In the genomic region with DNA sequence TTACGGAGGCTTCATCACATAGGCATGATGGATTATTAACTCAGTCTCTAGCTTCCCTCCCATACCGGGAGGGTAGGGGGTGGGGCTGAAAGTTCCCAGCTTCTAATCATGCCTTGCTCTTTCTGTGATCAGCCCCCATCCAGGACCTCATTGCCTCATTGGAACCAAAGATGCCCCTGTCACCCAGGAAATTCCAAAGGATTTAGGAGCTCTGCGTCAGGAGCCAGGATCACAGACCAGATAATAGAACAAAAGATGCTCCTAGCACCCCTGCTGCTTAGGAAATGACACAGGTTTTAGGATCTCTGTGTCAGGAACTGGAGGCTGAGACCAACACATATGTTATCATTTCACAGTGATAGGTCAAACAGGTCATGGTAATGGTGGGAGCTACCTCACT, we compare ENCODE assay signal across 36 cellular contexts. TPM values are rescaled to one million over a fixed set of nuclear protein-coding genes. Genes with fewer than 3 reads are reported as not detected.
"Had no signal": no experiment of that assay in that cellular context is flagged by ENCODE, and none has a peak within 500 bp of the region (broad histone marks: within the 10 kb centered on the region; RNA-seq: fewer than 3 reads in every experiment).

No MANE protein-coding gene starts in this region.

- ATAC-seq: activated T-cell treated with anti-CD3 and anti-CD28 coated beads, Interleukin-2, amount 50 U/mL, for 72 hours; body of pancreas; gastroesophageal sphincter; left lobe of liver; lower lobe of right lung; sciatic nerve; stimulated activated effector memory CD8-positive, alpha-beta T cell treated with anti-CD3 and anti-CD28 coated beads, Interleukin-12 subunit alpha, Interleukin-12 subunit beta, amount 100 ng/mL, for 72 hours had no signal

- H3K4me1 ChIP-seq: body of pancreas, colonic mucosa, gastroesophageal sphincter, lower lobe of right lung, uterus had no signal

- H3K4me3 Mint-ChIP-seq: activated naive CD8-positive, alpha-beta T cell; activated T-cell treated with anti-CD3 and anti-CD28 coated beads, Interleukin-2, amount 50 U/mL, for 72 hours; immature natural killer cell; nephron; stimulated activated effector memory CD8-positive, alpha-beta T cell treated with anti-CD3 and anti-CD28 coated beads, Interleukin-12 subunit alpha, Interleukin-12 subunit beta, amount 100 ng/mL, for 72 hours; stimulated activated naive CD8-positive, alpha-beta T cell treated with anti-CD3 and anti-CD28 coated beads, Interleukin-15, Interleukin-2, amounts not matched to agents 100 ng/mL and 50 ng/mL, for 24 hours had no signal

- H3K27ac Mint-ChIP-seq: activated naive CD8-positive, alpha-beta T cell; activated T-cell treated with anti-CD3 and anti-CD28 coated beads, Interleukin-2, amount 50 U/mL, for 72 hours; stimulated activated naive CD8-positive, alpha-beta T cell treated with anti-CD3 and anti-CD28 coated beads, Interleukin-15, Interleukin-2, amounts not matched to agents 100 ng/mL and 50 ng/mL, for 24 hours had no signal

- DNase-seq: activated CD4-positive, alpha-beta T cell treated with anti-CD3 and anti-CD28 coated beads for 4 hours; activated CD4-positive, alpha-beta T cell treated with anti-CD3 and anti-CD28 coated beads, Interleukin-2, amount 50 U/mL, for 4 hours; activated effector memory CD4-positive, alpha-beta T cell treated with Interleukin-2 at 50 U/mL for 16 hours; activated naive CD4-positive, alpha-beta T cell treated with Interleukin-2 at 50 U/mL for 16 hours; activated T-cell treated with anti-CD3 and anti-CD28 coated beads for 4 hours; activated T-cell treated with anti-CD3 and anti-CD28 coated beads, Interleukin-2, amount 50 U/mL, for 72 hours; anterior cingulate cortex; body of pancreas; cerebellar nuclear complex; colonic mucosa; effector CD8-positive, alpha-beta T cell; erythroblast; head of caudate nucleus; hippocampal formation; immature natural killer cell; lower lobe of right lung; stimulated activated CD4-positive, alpha-beta T cell treated with anti-CD3 and anti-CD28 coated beads, Interleukin-4, amount 100 ng/mL, for 24 hours; T-helper 2 cell; uterus had no signal

- H3K36me3 ChIP-seq: colonic mucosa, uterus had no signal

- H3K4me3 ChIP-seq: body of pancreas, colonic mucosa, gastroesophageal sphincter, lower lobe of right lung, skin epidermis, thoracic aorta, uterus had no signal

- H3K27me3 ChIP-seq: body of pancreas, colonic mucosa, gastroesophageal sphincter, neutrophil, uterus had no signal

- H3K27me3 Mint-ChIP-seq: activated naive CD8-positive, alpha-beta T cell; stimulated activated naive CD8-positive, alpha-beta T cell treated with anti-CD3 and anti-CD28 coated beads, Interleukin-15, Interleukin-2, amounts not matched to agents 100 ng/mL and 50 ng/mL, for 24 hours had no signal

- H3K9me3 Mint-ChIP-seq: activated T-cell treated with anti-CD3 and anti-CD28 coated beads, Interleukin-2, amount 50 U/mL, for 72 hours; immature natural killer cell; stimulated activated effector memory CD8-positive, alpha-beta T cell treated with anti-CD3 and anti-CD28 coated beads, Interleukin-12 subunit alpha, Interleukin-12 subunit beta, amount 100 ng/mL, for 72 hours; stimulated activated naive CD8-positive, alpha-beta T cell treated with anti-CD3 and anti-CD28 coated beads, Interleukin-15, Interleukin-2, amounts not matched to agents 100 ng/mL and 50 ng/mL, for 24 hours had no signal

- H3K27ac ChIP-seq: body of pancreas, colonic mucosa, gastroesophageal sphincter, lower lobe of right lung, neutrophil, skin epidermis, thoracic aorta, uterus, VCaP had no signal

- H3K9me3 ChIP-seq: body of pancreas, colonic mucosa, gastroesophageal sphincter, lower lobe of right lung, neutrophil, thoracic aorta, uterus had no signal

- FAIRE-seq: kidney had no signal

RNA-seq across cellular contexts. Expression of a gene that starts 40.0 kb away (rescaled TPM):
- total RNA-seq: activated T-cell treated with anti-CD3 and anti-CD28 coated beads, Interleukin-2, amount 50 U/mL, for 72 hours; body of pancreas; dermis microvascular lymphatic vessel endothelial cell; kidney; left lobe of liver; mesenteric fat pad; osteocyte; posterior vena cava; sciatic nerve; subcutaneous adipose tissue; thoracic aorta; uterus had no signal
- polyA plus RNA-seq: immature natural killer cell had no signal
